In genomic region chr2:157876771-157877108, GRCh38 we compare ENCODE assay signal across 8 cellular contexts. TPM values are rescaled to one million over a fixed set of nuclear protein-coding genes. Genes with fewer than 3 reads are reported as not detected.
DNase-seq lines count a peak whose midpoint lies in the region; ATAC-seq, FAIRE-seq and TF ChIP-seq lines count a peak whose summit lies in the region.

No MANE protein-coding gene starts in this region.

- FAIRE-seq in H1 (lab: Jason Lieb, UNC) = no peak

- no peak overlapping the region for H3K23ac ChIP-seq in H1 (ENCODE audit: insufficient read length)

- no peak overlapping the region for H2BK20ac ChIP-seq in H1 (ENCODE audit: low read length)

- peak overlapping the region; percentile 53 to 78 (median 70) for H3K4me3 ChIP-seq in H1 (ENCODE audit: extremely low read depth in 1 of 4, insufficient read depth in 2 of 4, low read depth in 3 of 4, low read length in 4 of 4)
- peak overlapping the region; percentile 79 for H3K4me3 ChIP-seq in osteoblast (ENCODE audit: insufficient read depth, low read length)

- peaks cover 0 to 4% (median 0%) of the 10 kb centered on the region in 4 experiments; a peak in 1 of 7 replicates for H3K27me3 ChIP-seq in H1 (replicated peaks in 1 of 4; ENCODE audit: control insufficient read depth in 3 of 4, extremely low read depth in 1 of 4, insufficient read depth in 3 of 4, low read length in 3 of 4)
- no peaks in the 10 kb centered on the region for H3K27me3 ChIP-seq in osteoblast (ENCODE audit: insufficient read depth, low read length)

- H2BK12ac ChIP-seq in H1 (ENCODE audit: low read depth, low read length) = no peak overlapping the region

- peaks cover 4% of the 10 kb centered on the region; the same call in 1 of the 2 replicates for H3K79me1 ChIP-seq in H1 (ENCODE audit: low read depth, low read length)

- H3K9me3 ChIP-seq in H1 (ENCODE audit: insufficient read depth in 2 of 2, low read depth in 1 of 2, low read length in 1 of 2) (no peaks in the 10 kb centered on the region), osteoblast (ENCODE audit: low read depth, low read length) (no peaks in the 10 kb centered on the region)

- CTCF ChIA-PET in H1 (lab: Charles Lee; ENCODE audit: partially characterized antibody) = interaction anchor here (0.5 to 2.3 kb wide), 9 partner anchors 10 to 581 kb away, joined by 3 to 8 read pairs (median 3); no protein-coding TSS in a partner anchor

- H4K91ac ChIP-seq in H1 (replicated peaks; ENCODE audit: insufficient read length, low read length) = no peak overlapping the region

- H2AK5ac ChIP-seq in H1 (ENCODE audit: low read depth, low read length) = no peak overlapping the region

- POLR2A ChIA-PET in H1 (lab: Charles Lee; ENCODE audit: partially characterized antibody) = interaction anchor here (0.7 to 1.4 kb wide), 5 partner anchors 9 to 56 kb away, joined by 3 to 8 read pairs (median 3); no protein-coding TSS in a partner anchor

- H3K79me2 ChIP-seq in H1 (ENCODE audit: control insufficient read depth in 1 of 2, insufficient read depth in 2 of 2, low read length in 2 of 2) (peaks cover 6 to 30% of the 10 kb centered on the region in 2 experiments; a peak in 3 of 4 replicates), osteoblast (ENCODE audit: insufficient read depth, low read length) (peaks cover 30% of the 10 kb centered on the region)

- H3K4ac ChIP-seq in H1 (replicated peaks; ENCODE audit: insufficient read length, low read depth, low read length) = no peak overlapping the region

- DNase-seq in DMS79 treated with DMSO at 0.1 percent for 48 hours (lab: John Stamatoyannopoulos, UW) (peak; percentile 62), NCI-H345 (lab: John Stamatoyannopoulos, UW) (peak; percentile 26), H1 (ENCODE audit: low read depth in 1 of 2, low spot score in 2 of 2) (no peak), osteoblast (ENCODE audit: insufficient read length, low spot score, missing footprints) (peak; percentile 31), erythroblast (lab: John Stamatoyannopoulos, UW) (no peak), NCI-H1105 (lab: John Stamatoyannopoulos, UW) (no peak), GOT3 (lab: John Stamatoyannopoulos, UW) (no peak)

- 0 out of 2 replicates have a peak overlapping the region, but pooled peaks have one; percentile 53 for H4K8ac ChIP-seq in H1 (ENCODE audit: extremely low read depth, insufficient read depth, low read length)

- no peak overlapping the region for H2BK5ac ChIP-seq in H1 (ENCODE audit: low read depth, low read length)

- TF ChIP-seq POLR2A in H1 (IDR thresholded peaks at IDR 0.05; ENCODE audit: control extremely low read depth in 1 of 2, low read depth in 2 of 2, low read length in 2 of 2) (no peak), erythroblast (IDR thresholded peaks at IDR 0.05; ENCODE audit: low read length) (no peak)

- no peak overlapping the region; the same call in 1 of the 2 replicates for H3K27ac ChIP-seq in H1 (ENCODE audit: low read depth, low read length)
- H3K27ac ChIP-seq in osteoblast (ENCODE audit: low read depth, low read length) = peak overlapping the region; percentile 27

- 0 out of 2 replicates have a peak overlapping the region, but pooled peaks have one; percentile 54 for H3K18ac ChIP-seq in H1 (ENCODE audit: extremely low read depth, low read length)

- no peaks in the 10 kb centered on the region for H3K36me3 ChIP-seq in H1 (ENCODE audit: control insufficient read depth in 2 of 4, insufficient read depth in 4 of 4, low read length in 3 of 4)
- H3K36me3 ChIP-seq in osteoblast (ENCODE audit: insufficient read depth, low read length) = no peaks in the 10 kb centered on the region

- H3K4me2 ChIP-seq in H1 (ENCODE audit: insufficient read depth in 1 of 2, low read depth in 2 of 2, low read length in 2 of 2) (peak overlapping the region; percentile 60 to 70), osteoblast (ENCODE audit: insufficient read depth, low read length) (peak overlapping the region; percentile 92)

- peaks cover 6% of the 10 kb centered on the region; the same call in 1 of the 2 replicates for H3K23me2 ChIP-seq in H1 (ENCODE audit: low read depth, low read length)

- peak overlapping the region; percentile 54; the same call in 1 of the 2 replicates for H2AFZ ChIP-seq in H1 (ENCODE audit: low read length)
- peak overlapping the region; percentile 95 for H2AFZ ChIP-seq in osteoblast (ENCODE audit: low read length)

- H4K5ac ChIP-seq in H1 (ENCODE audit: insufficient read length, low read depth, low read length) = no peak overlapping the region

- H3K56ac ChIP-seq in H1 (replicated peaks; ENCODE audit: insufficient read length, low read depth, low read length) = no peak overlapping the region

- no peak for ATAC-seq in HG03159 (IDR thresholded peaks at IDR 0.05; ENCODE audit: unreplicated experiment)

- H4K20me1 ChIP-seq in H1 (replicated peaks in 1 of 2; ENCODE audit: control insufficient read depth in 1 of 2, insufficient read depth in 2 of 2, low read length in 2 of 2) (peaks cover 2 to 4% of the 10 kb centered on the region in 2 experiments), osteoblast (ENCODE audit: insufficient read depth, low read length) (peaks cover 27% of the 10 kb centered on the region)

- peak overlapping the region; percentile 16 to 74 (median 52); a peak in 4 of 7 replicates for H3K9ac ChIP-seq in H1 (replicated peaks in 1 of 4; ENCODE audit: extremely low read depth in 1 of 4, low read depth in 3 of 4, low read length in 3 of 4)

- no peak overlapping the region for H2BK15ac ChIP-seq in H1 (ENCODE audit: low read length)

- H2BK120ac ChIP-seq in H1 (replicated peaks; ENCODE audit: low read depth, low read length) = no peak overlapping the region

- TF ChIP-seq CTCF in H1 (IDR thresholded peaks at IDR 0.05; ENCODE audit: control extremely low read depth in 1 of 3, insufficient read depth in 1 of 3, low read depth in 1 of 3, low read length in 3 of 3) (no peak), osteoblast (IDR thresholded peaks at IDR 0.05; ENCODE audit: extremely low read depth, low read depth, low read length) (no peak)

- no peak overlapping the region for H3K14ac ChIP-seq in H1 (ENCODE audit: insufficient read length)

- TF ChIP-seq RAD21 in H1 (IDR thresholded peaks at IDR 0.05 in 1 of 2, conservative IDR thresholded peaks at IDR 0.05 in 1 of 2; ENCODE audit: low read depth in 2 of 2, low read length in 2 of 2) = no peak

- WGBS in H1 (ENCODE audit: extremely low coverage in 1 of 2, insufficient coverage in 1 of 2, insufficient read length in 1 of 2, insufficient replicate concordance in 2 of 2, low coverage in 1 of 2, low lambda C conversion rate in 2 of 2, missing lambda C conversion rate in 1 of 2), 2 experiments = 28% methylated on average over 4 of the region's 14 CpGs; no CpG with 5 or more reads in 1 of the 2 experiments

- H3K4me1 ChIP-seq in H1 (replicated peaks in 1 of 4; ENCODE audit: control insufficient read depth in 3 of 4, insufficient read depth in 4 of 4, low read length in 3 of 4) = peaks cover 0 to 8% (median 3%) of the 10 kb centered on the region in 4 experiments; a peak in 3 of 7 replicates
- H3K4me1 ChIP-seq in osteoblast (ENCODE audit: insufficient read depth, low read length) = peaks cover 12% of the 10 kb centered on the region

- TF ChIP-seq EP300 in H1 (IDR thresholded peaks at IDR 0.05; ENCODE audit: borderline replicate concordance in 1 of 2, low read depth in 2 of 2, low read length in 2 of 2) = no peak

TF ChIP-seq in H1, 55 proteins besides CTCF, POLR2A, EP300 and RAD21:
- TF ChIP-seq BACH1 (IDR thresholded peaks at IDR 0.05; ENCODE audit: low read length) (no peak), RNF2 (IDR thresholded peaks at IDR 0.05; ENCODE audit: borderline replicate concordance, low read depth, low read length, missing control alignments, poor library complexity, severe bottlenecking) (no peak), ASH2L (IDR thresholded peaks at IDR 0.05; ENCODE audit: low read length) (peak; percentile 48), SRF (IDR thresholded peaks at IDR 0.05; ENCODE audit: low read depth, low read length) (no peak), JUND (IDR thresholded peaks at IDR 0.05; ENCODE audit: low read length) (no peak), RBBP5 (IDR thresholded peaks at IDR 0.05; ENCODE audit: borderline replicate concordance, low read depth, low read length) (0 out of 2 replicates have a peak, but pooled peaks have one; percentile 12), EZH2 (IDR thresholded peaks at IDR 0.05; ENCODE audit: low read depth, low read length, severe bottlenecking) (peak; percentile 24)

RNA-seq across cellular contexts. Expression of gene ACVR1, which starts 0.6 kb away (rescaled TPM):
- 17.5 and 17.7 TPM in 2 replicates for total RNA-seq in H1 (2021; fragmentation: NEBNext Ultra II Directional; extraction: Animal tissue kit (Norgen Biotek cat#: 25700))
- polyA plus RNA-seq in H1 (2011; rRNA removed) = 6.3 and 8.5 TPM in 2 replicates
- polyA plus RNA-seq in H1 (2011; cell fraction: cytosol; rRNA removed) = 8.5 TPM
- 6.4 TPM for polyA plus RNA-seq in H1 (2011; cell fraction: nucleus; rRNA removed)
- polyA plus RNA-seq in H1 (2012, experiment 1 of 2) = 12.1 to 13.8 TPM (median 12.9 TPM) in 4 replicates
- 5.3 TPM for polyA plus RNA-seq in H1 (2012, experiment 2 of 2)
- 13.8 TPM for polyA plus RNA-seq in H1 (2013, experiment 1 of 2)
- polyA plus RNA-seq in H1 (2013, experiment 2 of 2) = 14.4 TPM
- 12.4 and 14.9 TPM in 2 replicates for polyA minus RNA-seq in H1 (2011; rRNA and poly(A)+ RNA removed)
- polyA minus RNA-seq in H1 (2011; cell fraction: cytosol; rRNA and poly(A)+ RNA removed) = 7.6 TPM
- 13.9 TPM for polyA minus RNA-seq in H1 (2011; cell fraction: nucleus; rRNA and poly(A)+ RNA removed)
- total RNA-seq in osteoblast = 52.5 and 53.9 TPM in 2 replicates

Comparison
In these comparisons a context has a peak if more than half of its experiments do, and no peak if none do; other contexts are left out.
1. DNase-seq: peak in DMS79 treated with DMSO at 0.1 percent for 48 hours (single experiment), NCI-H345 (single experiment) and osteoblast (single experiment); none in H1 (0 of 2), erythroblast (0 of 2), NCI-H1105 (single experiment) and GOT3 (single experiment).